Comparison of ENCODE assay signal across 23 cellular contexts in genomic region chr5:39206630-39207319, GRCh38. TPM values are rescaled to one million over a fixed set of nuclear protein-coding genes. Genes with fewer than 3 reads are reported as not detected.
A peak's percentile ranks its signal among the peaks of the same experiment; 100 is the strongest.
DNase-seq lines count a peak whose midpoint lies in the region; ATAC-seq, FAIRE-seq and TF ChIP-seq lines count a peak whose summit lies in the region.
"Had no signal": no experiment of that assay in that cellular context is flagged by ENCODE, and none has a peak within 500 bp of the region (broad histone marks: within the 10 kb centered on the region; RNA-seq: fewer than 3 reads in every experiment).

No MANE protein-coding gene starts in this region.

- no peak overlapping the region for H3K4me3 ChIP-seq in A549
- H3K4me3 ChIP-seq: heart left ventricle, prostate gland, stomach had no signal

- 0 out of 3 replicates have a peak, but pooled peaks cover 5% of the 10 kb centered on the region for H3K4me1 ChIP-seq in A549
- H3K4me1 ChIP-seq: prostate gland had no signal

- WGBS in A549 (ENCODE audit: missing lambda C conversion rate), result 82% methylated on average over 3 of the region's 3 CpGs

- H3K27ac Mint-ChIP-seq in CD14-positive monocyte, result peak overlapping the region in 6 of 7 donors; percentile 12 to 74 (median 36)
- H3K27ac Mint-ChIP-seq in activated CD4-positive, alpha-beta memory T cell treated with anti-CD3 and anti-CD28 coated beads for 36 hours, result peak overlapping the region; percentile 95
- H3K27ac Mint-ChIP-seq in effector memory CD8-positive, alpha-beta T cell, result peak overlapping the region; percentile 44 to 87
- H3K27ac Mint-ChIP-seq in endothelial cell (ENCODE audit: unreplicated experiment), result no peak overlapping the region

- peak overlapping the region in 1 of 2 donors; percentile 28 for H3K4me3 Mint-ChIP-seq in CD14-positive monocyte
- peak overlapping the region; percentile 38 for H3K4me3 Mint-ChIP-seq in activated CD4-positive, alpha-beta memory T cell treated with anti-CD3 and anti-CD28 coated beads for 36 hours
- H3K4me3 Mint-ChIP-seq in effector memory CD8-positive, alpha-beta T cell, result peak overlapping the region; percentile 73 to 74
- no peak overlapping the region for H3K4me3 Mint-ChIP-seq in endothelial cell (ENCODE audit: unreplicated experiment)
- H3K4me3 Mint-ChIP-seq: neural crest cell had no signal

- no peaks in the 10 kb centered on the region for H3K27me3 Mint-ChIP-seq in CD14-positive monocyte (ENCODE audit: low read depth in 3 of 3)
- no peaks in the 10 kb centered on the region for H3K27me3 Mint-ChIP-seq in activated CD4-positive, alpha-beta memory T cell treated with anti-CD3 and anti-CD28 coated beads for 36 hours
- no peaks in the 10 kb centered on the region for H3K27me3 Mint-ChIP-seq in effector memory CD8-positive, alpha-beta T cell
- H3K27me3 Mint-ChIP-seq in endothelial cell (ENCODE audit: unreplicated experiment), result peaks cover 2% of the 10 kb centered on the region

- H3K9me3 ChIP-seq in A549, result no peaks in the 10 kb centered on the region
- H3K9me3 ChIP-seq: heart left ventricle, prostate gland, stomach had no signal

- H3K4me1 Mint-ChIP-seq in CD14-positive monocyte, result peaks cover 96% of the 10 kb centered on the region
- H3K4me1 Mint-ChIP-seq in activated CD4-positive, alpha-beta memory T cell treated with anti-CD3 and anti-CD28 coated beads for 36 hours (ENCODE audit: low read depth), result peaks cover 63% of the 10 kb centered on the region
- H3K4me1 Mint-ChIP-seq in effector memory CD8-positive, alpha-beta T cell (ENCODE audit: low read depth in 2 of 2), result peaks cover 63 to 92% of the 10 kb centered on the region in 2 donors
- peaks cover 7% of the 10 kb centered on the region for H3K4me1 Mint-ChIP-seq in endothelial cell (ENCODE audit: unreplicated experiment)
- H3K4me1 Mint-ChIP-seq: neural crest cell had no signal

- H3K9me3 Mint-ChIP-seq in CD14-positive monocyte (peaks cover 0 to 2% (median 0%) of the 10 kb centered on the region in 7 donors), endothelial cell (ENCODE audit: unreplicated experiment) (no peaks in the 10 kb centered on the region)
- H3K9me3 Mint-ChIP-seq in activated CD4-positive, alpha-beta memory T cell treated with anti-CD3 and anti-CD28 coated beads for 36 hours, result no peaks in the 10 kb centered on the region
- no peaks in the 10 kb centered on the region for H3K9me3 Mint-ChIP-seq in effector memory CD8-positive, alpha-beta T cell
- H3K9me3 Mint-ChIP-seq: neural crest cell had no signal

- FAIRE-seq in A549 (lab: Jason Lieb, UNC), result peak; percentile 13
- FAIRE-seq: H1 had no signal

- DNase-seq in A549 (ENCODE audit: low read depth in 1 of 2, low spot score in 1 of 2), result no peak
- no peak for DNase-seq in CD14-positive monocyte (ENCODE audit: low spot score)
- DNase-seq in activated CD4-positive, alpha-beta memory T cell treated with anti-CD3 and anti-CD28 coated beads for 36 hours, result no peak
- DNase-seq in effector memory CD8-positive, alpha-beta T cell, result no peak
- no peak for DNase-seq in endothelial cell (ENCODE audit: low spot score)
- DNase-seq in NCI-H748 treated with DMSO at 0.1 percent for 48 hours (lab: John Stamatoyannopoulos, UW), result no peak
- DNase-seq: activated CD8-positive, alpha-beta memory T cell treated with anti-CD3 and anti-CD28 coated beads for 24 hours; activated gamma-delta T cell; heart left ventricle; midbrain; NCI-H187 treated with DMSO at 0.1 percent for 48 hours; NCI-H2227 treated with DMSO at 0.1 percent for 48 hours; NCI-H774; SHP77; stimulated activated CD4-positive, alpha-beta T cell treated with anti-CD3 and anti-CD28 coated beads, Interleukin-2, amount 100 ng/mL, for 24 hours; stomach; trophoblast cell had no signal

- no peak for TF ChIP-seq RAD21 in A549 (conservative IDR thresholded peaks at IDR 0.05 in 1 of 2, IDR thresholded peaks at IDR 0.05 in 1 of 2)

- intact Hi-C loops in CD14-positive monocyte (cut with micrococcal nuclease), result loop anchor here in 1 of 2 donors (10.0 kb wide), 1 partner anchor 52 kb away; no protein-coding TSS in a partner anchor
- intact Hi-C loops in activated CD4-positive, alpha-beta memory T cell treated with anti-CD3 and anti-CD28 coated beads for 36 hours (cut with micrococcal nuclease), result loop anchor here (10.0 kb wide), 1 partner anchor 1278 kb away; no protein-coding TSS in a partner anchor

- TF ChIP-seq POLR2A in A549 (IDR thresholded peaks at IDR 0.05; ENCODE audit: low read length), result no peak

- CTCF ChIA-PET in A549 (lab: Yijun Ruan, JAX), result interaction anchor here (2.1 kb wide), 1 partner anchor 11 kb away, joined by 13 read pairs; no protein-coding TSS in a partner anchor
- CTCF ChIA-PET in activated CD4-positive, alpha-beta memory T cell treated with anti-CD3 and anti-CD28 coated beads for 36 hours (lab: Charles Lee), result no interaction called here

- H3K27ac ChIP-seq in A549, result no peak overlapping the region
- H3K27ac ChIP-seq: KMS-11, prostate gland had no signal

- POLR2A ChIA-PET in A549 (lab: Yijun Ruan, JAX), result no interaction called here
- POLR2A ChIA-PET in activated CD4-positive, alpha-beta memory T cell treated with anti-CD3 and anti-CD28 coated beads for 36 hours (lab: Charles Lee), result interaction anchor here (2.1 kb wide), 1 partner anchor 30 kb away, joined by 4 read pairs; no protein-coding TSS in a partner anchor

- TF ChIP-seq CTCF in A549 (IDR thresholded peaks at IDR 0.05), result no peak
- TF ChIP-seq CTCF in CD14-positive monocyte (IDR thresholded peaks at IDR 0.05), result no peak
- TF ChIP-seq CTCF in endothelial cell (IDR thresholded peaks at IDR 0.05; ENCODE audit: unreplicated experiment), result no peak

- ATAC-seq in A549 (no peak), GM18873 (IDR thresholded peaks at IDR 0.05; ENCODE audit: low FRiP score, unreplicated experiment) (no peak)
- ATAC-seq in effector memory CD8-positive, alpha-beta T cell (replicated peaks), result no peak
- ATAC-seq: heart left ventricle, left lobe of liver had no signal

- H3K36me3 Mint-ChIP-seq in CD14-positive monocyte, result peaks cover 46 to 58% of the 10 kb centered on the region in 2 donors
- H3K36me3 Mint-ChIP-seq in activated CD4-positive, alpha-beta memory T cell treated with anti-CD3 and anti-CD28 coated beads for 36 hours, result peaks cover 16% of the 10 kb centered on the region
- H3K36me3 Mint-ChIP-seq in effector memory CD8-positive, alpha-beta T cell (ENCODE audit: insufficient read depth), result peaks cover 26% of the 10 kb centered on the region
- H3K36me3 Mint-ChIP-seq in endothelial cell (ENCODE audit: low read depth, unreplicated experiment), result no peaks in the 10 kb centered on the region

- no peak overlapping the region for H3K4me2 ChIP-seq in A549
- H3K4me2 ChIP-seq: KMS-11 had no signal

- no peak for TF ChIP-seq EP300 in A549 (IDR thresholded peaks at IDR 0.05)

TF ChIP-seq in A549, 52 proteins besides CTCF, POLR2A, EP300 and RAD21:
- TF ChIP-seq EHMT2 (IDR thresholded peaks at IDR 0.05; ENCODE audit: low read depth), result no peak
- no peak for TF ChIP-seq BHLHE40 (IDR thresholded peaks at IDR 0.05; ENCODE audit: low read depth, low read length)
- TF ChIP-seq, protein P1, sequence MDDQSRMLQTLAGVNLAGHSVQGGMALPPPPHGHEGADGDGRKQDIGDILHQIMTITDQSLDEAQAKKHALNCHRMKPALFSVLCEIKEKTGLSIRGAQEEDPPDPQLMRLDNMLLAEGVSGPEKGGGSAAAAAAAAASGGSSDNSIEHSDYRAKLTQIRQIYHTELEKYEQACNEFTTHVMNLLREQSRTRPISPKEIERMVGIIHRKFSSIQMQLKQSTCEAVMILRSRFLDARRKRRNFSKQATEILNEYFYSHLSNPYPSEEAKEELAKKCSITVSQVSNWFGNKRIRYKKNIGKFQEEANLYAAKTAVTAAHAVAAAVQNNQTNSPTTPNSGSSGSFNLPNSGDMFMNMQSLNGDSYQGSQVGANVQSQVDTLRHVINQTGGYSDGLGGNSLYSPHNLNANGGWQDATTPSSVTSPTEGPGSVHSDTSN (IDR thresholded peaks at IDR 0.05), result no peak
- TF ChIP-seq TP53 (CRISPR knock-in tag; IDR thresholded peaks at IDR 0.05), result no peak
- no peak for TF ChIP-seq MAFK (IDR thresholded peaks at IDR 0.05; ENCODE audit: partially characterized antibody)
- no peak for TF ChIP-seq KDM1A (IDR thresholded peaks at IDR 0.05; ENCODE audit: low read depth)
- no peak for TF ChIP-seq POLR2AphosphoS2 (conservative IDR thresholded peaks at IDR 0.05; ENCODE audit: low read length)
- no peak for TF ChIP-seq RNF2 (IDR thresholded peaks at IDR 0.05; ENCODE audit: borderline replicate concordance, low read depth)

RNA-seq across cellular contexts. Expression of gene FYB1, which starts 12.6 kb away (rescaled TPM):
- polyA plus RNA-seq in A549 (2011; rRNA removed) (20.2 and 34.6 TPM in 2 replicates), A549 (2017; fragmentation: RNase III; extraction: RNeasy Plus Mini Kit Qiagen cat#74134 plus additional on column Dnase treatment) (5.9 to 8.0 TPM (median 7.4 TPM) in 3 replicates), CD14-positive monocyte (100 to 1,000 TPM in 1 of 2 donors, 10 to 100 TPM in 1; 75.3 to 141 TPM)
- 2.6 and 2.8 TPM in 2 replicates for polyA plus RNA-seq in A549 (2012; cell fraction: cytosol; rRNA removed)
- 1.7 and 3.2 TPM in 2 replicates for polyA plus RNA-seq in A549 (2012; cell fraction: nucleus; rRNA removed)
- 4.9 and 6.4 TPM in 2 replicates for polyA minus RNA-seq in A549 (2011; rRNA and poly(A)+ RNA removed)
- total RNA-seq in activated CD4-positive, alpha-beta memory T cell treated with anti-CD3 and anti-CD28 coated beads for 36 hours, result 100 to 1,000 TPM; 105 to 106 TPM
- total RNA-seq in endothelial cell (ENCODE audit: unreplicated experiment), result 0.31 TPM
- total RNA-seq: H1, neural crest cell had no signal
- polyA plus RNA-seq: H1 had no signal

Comparison
In these comparisons a context has a peak if more than half of its experiments do, and no peak if none do; other contexts are left out.
1. RNA of gene FYB1, which starts 12.6 kb away (total RNA-seq): 105 to 106 TPM in activated CD4-positive, alpha-beta memory T cell treated with anti-CD3 and anti-CD28 coated beads for 36 hours; 0.31 TPM in endothelial cell (single experiment); every median in the first group is over 10 times any median in the second.